ENCODE assay signal across 14 cellular contexts in genomic region chr6:68040312-68040778, GRCh38.
A peak's percentile ranks its signal among the peaks of the same experiment; 100 is the strongest.
DNase-seq lines count a peak whose midpoint lies in the region; ATAC-seq and TF ChIP-seq lines count a peak whose summit lies in the region.
"Had no signal": no experiment of that assay in that cellular context is flagged by ENCODE, and none has a peak within 500 bp of the region (broad histone marks: within the 10 kb centered on the region; RNA-seq: fewer than 3 reads in every experiment).

No MANE protein-coding gene starts in this region.

- peaks cover 2% of the 10 kb centered on the region for H3K9me3 Mint-ChIP-seq in activated naive CD8-positive, alpha-beta T cell treated with anti-CD3 and anti-CD28 coated beads, Interleukin-2, amount 10 ng/mL, durations not matched to agents 7 days and 5 days
- H3K9me3 Mint-ChIP-seq in immature natural killer cell: peaks cover 5 to 33% (median 25%) of the 10 kb centered on the region in 6 donors

- H3K9me3 ChIP-seq in right cardiac atrium (ENCODE audit: control insufficient read depth, low read length) (no peaks in the 10 kb centered on the region), thoracic aorta (no peaks in the 10 kb centered on the region), MM.1S (replicated peaks; ENCODE audit: insufficient read depth, low read length) (no peaks in the 10 kb centered on the region)

- no peak overlapping the region for H3K27ac Mint-ChIP-seq in activated naive CD8-positive, alpha-beta T cell treated with anti-CD3 and anti-CD28 coated beads, Interleukin-2, amount 10 ng/mL, durations not matched to agents 7 days and 5 days
- H3K27ac Mint-ChIP-seq in immature natural killer cell: no peak overlapping the region

- H3K4me2 ChIP-seq in MM.1S (ENCODE audit: low read depth, low read length): no peak overlapping the region

- H4K20me1 ChIP-seq in MM.1S (ENCODE audit: insufficient read depth, low read length): no peaks in the 10 kb centered on the region

- ATAC-seq in right cardiac atrium (no peak), thoracic aorta (ENCODE audit: insufficient number of reproducible peaks, low FRiP score, low read depth) (no peak)
- no peak for ATAC-seq in activated naive CD8-positive, alpha-beta T cell treated with anti-CD3 and anti-CD28 coated beads, Interleukin-2, amount 10 ng/mL, durations not matched to agents 7 days and 5 days (ENCODE audit: low read depth)

- H3K9ac ChIP-seq in MM.1S (ENCODE audit: low read length): no peak overlapping the region

- H3K36me3 Mint-ChIP-seq in activated naive CD8-positive, alpha-beta T cell treated with anti-CD3 and anti-CD28 coated beads, Interleukin-2, amount 10 ng/mL, durations not matched to agents 7 days and 5 days: no peaks in the 10 kb centered on the region
- peaks cover 0 to 5% (median 0%) of the 10 kb centered on the region in 3 donors for H3K36me3 Mint-ChIP-seq in immature natural killer cell

- intact Hi-C loops in right cardiac atrium (cut with DNase I) (no loop called here), cardiac septum (cut with DNase I) (no loop called here)

- WGBS in right cardiac atrium: 29% methylated on average over 13 of the region's 13 CpGs

- H3K27ac ChIP-seq in right cardiac atrium (ENCODE audit: low read length) (no peak overlapping the region), thoracic aorta (no peak overlapping the region), MM.1S (ENCODE audit: low read length) (no peak overlapping the region)

- H3K4me1 ChIP-seq in right cardiac atrium (ENCODE audit: control insufficient read depth, insufficient read depth, low read length) (no peaks in the 10 kb centered on the region), thoracic aorta (ENCODE audit: control insufficient read depth in 1 of 2, low read depth in 2 of 2) (no peaks in the 10 kb centered on the region), MM.1S (ENCODE audit: low read length) (no peaks in the 10 kb centered on the region)

- H3K27me3 ChIP-seq in right cardiac atrium (ENCODE audit: control insufficient read depth, insufficient read depth) (no peaks in the 10 kb centered on the region), thoracic aorta (replicated peaks; ENCODE audit: insufficient read depth) (no peaks in the 10 kb centered on the region), MM.1S (replicated peaks; ENCODE audit: insufficient read depth, low read length) (no peaks in the 10 kb centered on the region)

- no peaks in the 10 kb centered on the region for H3F3A ChIP-seq in MM.1S (ENCODE audit: insufficient read depth, low read length)

- no peaks in the 10 kb centered on the region for H3K36me3 ChIP-seq in thoracic aorta
- H3K36me3 ChIP-seq in MM.1S (replicated peaks; ENCODE audit: insufficient read depth, low read length): no peaks in the 10 kb centered on the region

- no peaks in the 10 kb centered on the region for H3K9me2 ChIP-seq in MM.1S (replicated peaks; ENCODE audit: insufficient read depth, low read length)

- no peaks in the 10 kb centered on the region for H3K79me2 ChIP-seq in MM.1S (ENCODE audit: low read length)

- POLR2A ChIA-PET in activated naive CD8-positive, alpha-beta T cell treated with anti-CD3 and anti-CD28 coated beads, Interleukin-2, amount 10 ng/mL, durations not matched to agents 7 days and 5 days (lab: Charles Lee): no interaction called here

- H2AFZ ChIP-seq in MM.1S (ENCODE audit: low read length): no peak overlapping the region

- peak overlapping the region; percentile 39 for H3K4me3 Mint-ChIP-seq in activated naive CD8-positive, alpha-beta T cell treated with anti-CD3 and anti-CD28 coated beads, Interleukin-2, amount 10 ng/mL, durations not matched to agents 7 days and 5 days
- peak overlapping the region in 1 of 5 donors; percentile 27 for H3K4me3 Mint-ChIP-seq in immature natural killer cell

- H3K4me1 Mint-ChIP-seq in activated naive CD8-positive, alpha-beta T cell treated with anti-CD3 and anti-CD28 coated beads, Interleukin-2, amount 10 ng/mL, durations not matched to agents 7 days and 5 days: no peaks in the 10 kb centered on the region
- peaks cover 0 to 4% of the 10 kb centered on the region in 2 donors for H3K4me1 Mint-ChIP-seq in immature natural killer cell

- TF ChIP-seq CTCF in thoracic aorta (IDR thresholded peaks at IDR 0.05): no peak
- TF ChIP-seq CTCF in MM.1S (IDR thresholded peaks at IDR 0.05; ENCODE audit: low read length): no peak

- no peaks in the 10 kb centered on the region for H3K27me3 Mint-ChIP-seq in activated naive CD8-positive, alpha-beta T cell treated with anti-CD3 and anti-CD28 coated beads, Interleukin-2, amount 10 ng/mL, durations not matched to agents 7 days and 5 days
- no peaks in the 10 kb centered on the region for H3K27me3 Mint-ChIP-seq in immature natural killer cell (ENCODE audit: low read depth in 3 of 3)

- H3K4me3 ChIP-seq in right cardiac atrium (ENCODE audit: low read length) (peak overlapping the region; percentile 9), thoracic aorta (peak overlapping the region; percentile 40), MM.1S (ENCODE audit: low read length) (no peak overlapping the region)

- DNase-seq in right cardiac atrium (no peak), cardiac septum (ENCODE audit: low spot score) (no peak), islet precursor cell (peak; percentile 52), thoracic aorta (ENCODE audit: low spot score) (no peak), MM.1S (no peak), immature natural killer cell (no peak), NCI-H526 treated with DMSO at 0.1 percent for 48 hours (lab: John Stamatoyannopoulos, UW) (no peak)
- DNase-seq in activated naive CD8-positive, alpha-beta T cell treated with anti-CD3 and anti-CD28 coated beads, Interleukin-2, amount 10 ng/mL, durations not matched to agents 7 days and 5 days: no peak
- DNase-seq: activated naive CD4-positive, alpha-beta T cell treated with Interleukin-2 at 50 U/mL for 16 hours; effector memory CD4-positive, alpha-beta T cell; GF-D8; H7; stimulated activated CD4-positive, alpha-beta T cell treated with anti-CD3 and anti-CD28 coated beads, Interleukin-15, amount 100 ng/mL, for 24 hours; stimulated activated naive CD4-positive, alpha-beta T cell had no signal
